9 cellular contexts compared by ENCODE assay signal in genomic region chr20:3563548-3564177, GRCh38.
DNase-seq lines count a peak whose midpoint lies in the region; ATAC-seq and TF ChIP-seq lines count a peak whose summit lies in the region.
"Had no signal": no experiment of that assay in that cellular context is flagged by ENCODE, and none has a peak within 500 bp of the region (broad histone marks: within the 10 kb centered on the region; RNA-seq: fewer than 3 reads in every experiment).

No MANE protein-coding gene starts in this region.

- H3K79me2 ChIP-seq in KMS-11 (ENCODE audit: insufficient read depth, low read depth) = no peaks in the 10 kb centered on the region

- H3K4me3 ChIP-seq in KMS-11 (IDR thresholded peaks at IDR 0.05; ENCODE audit: insufficient read depth, low read depth, low read length) = no peak overlapping the region

- ATAC-seq in esophagus mucosa (peak; percentile 32), GM21515 (IDR thresholded peaks at IDR 0.05; ENCODE audit: unreplicated experiment) (no peak)

- H3K4me3 Mint-ChIP-seq in neural crest cell = no peak overlapping the region
- H3K4me3 Mint-ChIP-seq: activated naive CD8-positive, alpha-beta T cell treated with anti-CD3 and anti-CD28 coated beads, Interleukin-2, amount 10 ng/mL, durations not matched to agents 7 days and 5 days had no signal

- H3K9ac ChIP-seq in KMS-11 = no peak overlapping the region

- no peaks in the 10 kb centered on the region for H3K27me3 ChIP-seq in KMS-11 (ENCODE audit: insufficient read depth, low read depth)

- no peaks in the 10 kb centered on the region for H4K20me1 ChIP-seq in KMS-11 (ENCODE audit: insufficient read depth)

- peaks cover 3% of the 10 kb centered on the region for H3K4me1 ChIP-seq in KMS-11 (ENCODE audit: low read depth, poor library complexity, severe bottlenecking)

- H3K27ac Mint-ChIP-seq in neural crest cell (ENCODE audit: unreplicated experiment) = no peak overlapping the region
- H3K27ac Mint-ChIP-seq: activated naive CD8-positive, alpha-beta T cell treated with anti-CD3 and anti-CD28 coated beads, Interleukin-2, amount 10 ng/mL, durations not matched to agents 7 days and 5 days had no signal

- no peak overlapping the region for H2AFZ ChIP-seq in KMS-11 (ENCODE audit: low read depth)

- H3K4me1 Mint-ChIP-seq in neural crest cell = no peaks in the 10 kb centered on the region
- H3K4me1 Mint-ChIP-seq: activated naive CD8-positive, alpha-beta T cell treated with anti-CD3 and anti-CD28 coated beads, Interleukin-2, amount 10 ng/mL, durations not matched to agents 7 days and 5 days had no signal

- TF ChIP-seq CTCF in KMS-11 (conservative IDR thresholded peaks at IDR 0.05; ENCODE audit: low read depth, low read length) (peak; percentile 71), neural crest cell (conservative IDR thresholded peaks at IDR 0.05) (peak; percentile 84)

- no peaks in the 10 kb centered on the region for H3K9me3 Mint-ChIP-seq in neural crest cell
- H3K9me3 Mint-ChIP-seq: activated naive CD8-positive, alpha-beta T cell treated with anti-CD3 and anti-CD28 coated beads, Interleukin-2, amount 10 ng/mL, durations not matched to agents 7 days and 5 days had no signal

- H3K4me2 ChIP-seq in KMS-11 = no peak overlapping the region

- peaks cover 2% of the 10 kb centered on the region for H3K36me3 Mint-ChIP-seq in neural crest cell (ENCODE audit: low read depth)

- H3K27me3 Mint-ChIP-seq in neural crest cell (ENCODE audit: low read depth) = no peaks in the 10 kb centered on the region
- H3K27me3 Mint-ChIP-seq: activated naive CD8-positive, alpha-beta T cell treated with anti-CD3 and anti-CD28 coated beads, Interleukin-2, amount 10 ng/mL, durations not matched to agents 7 days and 5 days had no signal

- DNase-seq in NCI-H446 (lab: John Stamatoyannopoulos, UW) (peak; percentile 28 to 67), NCI-H446 treated with DMSO at 0.1 percent for 48 hours (lab: John Stamatoyannopoulos, UW) (no peak), RKO (ENCODE audit: low spot score) (peak; percentile 65), neural crest cell (ENCODE audit: low read depth, low spot score) (no peak), NCI-H1048 (lab: John Stamatoyannopoulos, UW) (no peak)
- DNase-seq: activated naive CD8-positive, alpha-beta T cell treated with anti-CD3 and anti-CD28 coated beads, Interleukin-2, amount 10 ng/mL, durations not matched to agents 7 days and 5 days had no signal

- no peaks in the 10 kb centered on the region for H3K36me3 ChIP-seq in KMS-11 (ENCODE audit: insufficient read depth)

- H3K27ac ChIP-seq in KMS-11 = no peak overlapping the region

Comparison
In these comparisons a context has a peak if more than half of its experiments do, and no peak if none do; other contexts are left out.
1. DNase-seq: peak in NCI-H446 (2 of 2) and RKO (single experiment); none in NCI-H446 treated with DMSO at 0.1 percent for 48 hours (single experiment), neural crest cell (single experiment) and NCI-H1048 (single experiment).